ENCODE assay signal across 6 cellular contexts in the genomic region with DNA sequence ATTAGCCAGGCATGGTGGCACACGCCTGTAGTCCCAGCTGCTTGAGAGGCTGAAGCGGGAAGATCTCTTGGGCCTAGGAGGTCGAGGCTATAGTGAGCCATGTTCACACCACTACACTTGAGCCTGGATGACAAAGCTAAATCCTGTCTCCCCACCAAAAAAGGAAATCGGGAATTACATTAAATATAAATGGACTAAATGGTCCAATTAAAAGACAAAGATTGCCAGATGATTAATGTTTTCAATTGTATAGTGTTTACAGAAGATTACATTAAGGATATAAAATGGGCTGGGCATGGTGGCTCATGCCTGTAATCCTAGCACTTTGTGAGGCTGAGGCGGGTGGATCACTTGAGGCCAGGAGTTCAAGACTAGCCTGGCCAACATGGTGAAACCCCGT.
DNase-seq lines count a peak whose midpoint lies in the region; ATAC-seq and TF ChIP-seq lines count a peak whose summit lies in the region.
"Not testable (repeated sequence)": the region's sequence is repeated elsewhere in the genome, so short reads cannot be mapped to it uniquely, and the experiment has no call there.

No MANE protein-coding gene starts in this region.

- H3K36me3 Mint-ChIP-seq in activated naive CD8-positive, alpha-beta T cell treated with anti-CD3 and anti-CD28 coated beads, Interleukin-2, amount 50 U/mL, for 24 hours (ENCODE audit: low read depth) = not testable (repeated sequence)
- H3K36me3 Mint-ChIP-seq in dendritic cell treated with granulocyte-macrophage colony-stimulating factor and Interleukin-4, amounts not matched to agents 40 ng/mL and 50 ng/mL, for 4 days (ENCODE audit: low read depth) = peaks cover 11% of the 10 kb centered on the region

- H3K4me1 Mint-ChIP-seq in activated naive CD8-positive, alpha-beta T cell treated with anti-CD3 and anti-CD28 coated beads, Interleukin-2, amount 50 U/mL, for 24 hours = peaks cover 25% of the 10 kb centered on the region
- peaks cover 51% of the 10 kb centered on the region for H3K4me1 Mint-ChIP-seq in dendritic cell treated with granulocyte-macrophage colony-stimulating factor and Interleukin-4, amounts not matched to agents 40 ng/mL and 50 ng/mL, for 4 days (ENCODE audit: low read depth)

- POLR2A ChIA-PET in HEK293 (lab: Yijun Ruan, JAX) = not testable (repeated sequence)

- TF ChIP-seq POLR2A in Peyer's patch (IDR thresholded peaks at IDR 0.05) = not testable (repeated sequence)

- not testable (repeated sequence) for TF ChIP-seq CTCF in HEK293 (tag by site-specific recombination; IDR thresholded peaks at IDR 0.05); Peyer's patch (IDR thresholded peaks at IDR 0.05)

- intact Hi-C loops in dendritic cell treated with granulocyte-macrophage colony-stimulating factor and Interleukin-4, amounts not matched to agents 40 ng/mL and 50 ng/mL, for 4 days (cut with micrococcal nuclease); sciatic nerve (cut with DNase I): not testable (repeated sequence)

- H3K27me3 Mint-ChIP-seq in activated naive CD8-positive, alpha-beta T cell treated with anti-CD3 and anti-CD28 coated beads, Interleukin-2, amount 50 U/mL, for 24 hours; dendritic cell treated with granulocyte-macrophage colony-stimulating factor and Interleukin-4, amounts not matched to agents 40 ng/mL and 50 ng/mL, for 4 days: not testable (repeated sequence)

- H3K27ac Mint-ChIP-seq in activated naive CD8-positive, alpha-beta T cell treated with anti-CD3 and anti-CD28 coated beads, Interleukin-2, amount 50 U/mL, for 24 hours = peak overlapping the region; percentile 35
- peak overlapping the region; percentile 70 for H3K27ac Mint-ChIP-seq in dendritic cell treated with granulocyte-macrophage colony-stimulating factor and Interleukin-4, amounts not matched to agents 40 ng/mL and 50 ng/mL, for 4 days

- H3K9me3 ChIP-seq in HEK293 (ENCODE audit: control insufficient read depth, insufficient read depth, low read depth, low read length); Peyer's patch: not testable (repeated sequence)

- not testable (repeated sequence) for ATAC-seq in activated naive CD8-positive, alpha-beta T cell treated with anti-CD3 and anti-CD28 coated beads, Interleukin-2, amount 50 U/mL, for 24 hours; sciatic nerve; stimulated activated naive CD8-positive, alpha-beta T cell treated with anti-CD3 and anti-CD28 coated beads, Interleukin-15, Interleukin-2, amounts not matched to agents 100 U/mL and 50 U/mL, for 24 hours

- H3K27me3 ChIP-seq in Peyer's patch = not testable (repeated sequence)

- peak in 2 of 3 donors; percentile 4 to 28 for DNase-seq in Peyer's patch
- DNase-seq in activated naive CD8-positive, alpha-beta T cell treated with anti-CD3 and anti-CD28 coated beads, Interleukin-2, amount 50 U/mL, for 24 hours = not testable (repeated sequence)
- peak; percentile 21 for DNase-seq in sciatic nerve (ENCODE audit: low spot score)
- peak; percentile 0 for DNase-seq in stimulated activated naive CD8-positive, alpha-beta T cell treated with anti-CD3 and anti-CD28 coated beads, Interleukin-15, Interleukin-2, amounts not matched to agents 100 U/mL and 50 U/mL, for 24 hours

- H3K4me3 ChIP-seq in HEK293 (ENCODE audit: low read depth, low read length); Peyer's patch: not testable (repeated sequence)

- H3K36me3 ChIP-seq in HEK293 (ENCODE audit: control insufficient read depth in 2 of 2, insufficient read depth in 1 of 2, low read length in 2 of 2); Peyer's patch: not testable (repeated sequence)

- peaks cover 15% of the 10 kb centered on the region for H3K9me3 Mint-ChIP-seq in activated naive CD8-positive, alpha-beta T cell treated with anti-CD3 and anti-CD28 coated beads, Interleukin-2, amount 50 U/mL, for 24 hours
- not testable (repeated sequence) for H3K9me3 Mint-ChIP-seq in dendritic cell treated with granulocyte-macrophage colony-stimulating factor and Interleukin-4, amounts not matched to agents 40 ng/mL and 50 ng/mL, for 4 days

- H3K4me1 ChIP-seq in HEK293 (ENCODE audit: control insufficient read depth, insufficient read depth, low read length) = not testable (repeated sequence)
- peaks cover 0 to 12% (median 3%) of the 10 kb centered on the region in 4 donors for H3K4me1 ChIP-seq in Peyer's patch

- not testable (repeated sequence) for H3K27ac ChIP-seq in HEK293 (ENCODE audit: extremely low read depth, low read depth, low read length); Peyer's patch

- H3K4me3 Mint-ChIP-seq in activated naive CD8-positive, alpha-beta T cell treated with anti-CD3 and anti-CD28 coated beads, Interleukin-2, amount 50 U/mL, for 24 hours; dendritic cell treated with granulocyte-macrophage colony-stimulating factor and Interleukin-4, amounts not matched to agents 40 ng/mL and 50 ng/mL, for 4 days: not testable (repeated sequence)

- CTCF ChIA-PET in HEK293 (lab: Yijun Ruan, JAX) = interaction anchor here (0.6 to 1.4 kb wide), 2 partner anchors 10 to 642 kb away, joined by 3 to 4 read pairs; no protein-coding TSS in a partner anchor

TF ChIP-seq in HEK293, 187 proteins besides CTCF, POLR2A, EP300 and RAD21:
- peak; percentile 30 for TF ChIP-seq SETDB1 (IDR thresholded peaks at IDR 0.05; ENCODE audit: insufficient read length, low read length)
- TF ChIP-seq, protein P1, sequence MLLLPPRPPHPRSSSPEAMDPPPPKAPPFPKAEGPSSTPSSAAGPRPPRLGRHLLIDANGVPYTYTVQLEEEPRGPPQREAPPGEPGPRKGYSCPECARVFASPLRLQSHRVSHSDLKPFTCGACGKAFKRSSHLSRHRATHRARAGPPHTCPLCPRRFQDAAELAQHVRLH (tag by site-specific recombination; IDR thresholded peaks at IDR 0.05) = peak; percentile 23; the same call in 1 of the 2 replicates
